ENCODE assay signal across 20 cellular contexts in the genomic region with DNA sequence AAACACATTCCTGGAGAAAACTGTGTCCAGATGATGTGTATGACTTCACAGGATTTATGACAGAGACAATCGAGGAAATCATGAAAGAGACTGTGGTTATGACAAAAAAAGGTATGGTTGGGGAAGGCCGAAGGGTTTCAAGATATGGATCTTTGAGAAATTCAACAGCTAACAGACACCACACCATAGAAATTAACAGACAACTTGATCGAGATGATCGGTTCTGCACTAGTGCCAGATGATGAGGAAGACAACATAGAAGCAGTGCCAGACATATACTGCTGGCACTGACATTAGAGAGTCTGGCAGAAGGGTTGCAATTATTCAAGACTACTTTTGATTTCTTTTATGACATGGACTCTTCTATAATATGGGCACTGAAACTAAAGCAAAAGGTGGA. TPM values are rescaled to one million over a fixed set of nuclear protein-coding genes. Genes with fewer than 3 reads are reported as not detected.
DNase-seq lines count a peak whose midpoint lies in the region; ATAC-seq and TF ChIP-seq lines count a peak whose summit lies in the region.
"Had no signal": no experiment of that assay in that cellular context is flagged by ENCODE, and none has a peak within 500 bp of the region (broad histone marks: within the 10 kb centered on the region; RNA-seq: fewer than 3 reads in every experiment).

No MANE protein-coding gene starts in this region.

- peaks cover 15% of the 10 kb centered on the region for H3K36me3 Mint-ChIP-seq in CD4-positive, CD25-positive, alpha-beta regulatory T cell
- H3K36me3 Mint-ChIP-seq in T-helper 17 cell (ENCODE audit: low read depth) (no peaks in the 10 kb centered on the region), chondrocyte (ENCODE audit: low read depth) (peaks cover 19% of the 10 kb centered on the region)
- H3K36me3 Mint-ChIP-seq in natural killer cell treated with Interleukin-12 subunit alpha and Interleukin-12 subunit beta and Interleukin-15 and Interleukin-18, amount 100 ng/mL, for 72 hours = peaks cover 30% of the 10 kb centered on the region

- POLR2A ChIA-PET in PC-9 (lab: Charles Lee; ENCODE audit: unreplicated experiment) = no interaction called here

- H3K79me2 ChIP-seq in PC-9 (ENCODE audit: low read depth) = peaks cover 53% of the 10 kb centered on the region

- no peaks in the 10 kb centered on the region for H3K4me1 ChIP-seq in CD4-positive, CD25-positive, alpha-beta regulatory T cell (ENCODE audit: control insufficient read depth, insufficient read depth, low read length, poor library complexity, severe bottlenecking)
- H3K4me1 ChIP-seq in PC-9 (replicated peaks; ENCODE audit: insufficient read depth) = no peaks in the 10 kb centered on the region

- no peak overlapping the region for H2AFZ ChIP-seq in PC-9

- H3K9me3 ChIP-seq in CD4-positive, CD25-positive, alpha-beta regulatory T cell (ENCODE audit: control insufficient read depth in 2 of 2, low read length in 2 of 2) = no peaks in the 10 kb centered on the region
- no peaks in the 10 kb centered on the region for H3K9me3 ChIP-seq in T-helper 17 cell (ENCODE audit: control insufficient read depth, low read length, poor library complexity, severe bottlenecking)
- H3K9me3 ChIP-seq in PC-9 (ENCODE audit: insufficient read depth, low read depth) = no peaks in the 10 kb centered on the region
- H3K9me3 ChIP-seq: BLaER1 treated with 17β-estradiol and CSF1 and Interleukin-3, amounts not matched to agents 10 nM and 100 nM had no signal

- H3K9me2 ChIP-seq in PC-9 (ENCODE audit: insufficient read depth) = no peaks in the 10 kb centered on the region; the same call in 1 of the 2 replicates

- no peak overlapping the region for H3K4me3 Mint-ChIP-seq in CD4-positive, CD25-positive, alpha-beta regulatory T cell
- no peak overlapping the region for H3K4me3 Mint-ChIP-seq in T-helper 17 cell
- no peak overlapping the region for H3K4me3 Mint-ChIP-seq in chondrocyte (ENCODE audit: unreplicated experiment)
- H3K4me3 Mint-ChIP-seq in natural killer cell treated with Interleukin-12 subunit alpha and Interleukin-12 subunit beta and Interleukin-15 and Interleukin-18, amount 100 ng/mL, for 72 hours = no peak overlapping the region
- H3K4me3 Mint-ChIP-seq: IgD-negative memory B cell had no signal

- H3K4me3 ChIP-seq in CD4-positive, CD25-positive, alpha-beta regulatory T cell (ENCODE audit: low read depth, low read length) = no peak overlapping the region
- H3K4me3 ChIP-seq in PC-9 = no peak overlapping the region
- H3K4me3 ChIP-seq: BLaER1 treated with 17β-estradiol and CSF1 and Interleukin-3, amounts not matched to agents 10 nM and 100 nM had no signal

- H4K20me1 ChIP-seq in PC-9 (ENCODE audit: insufficient read depth) = no peaks in the 10 kb centered on the region

- H3K36me3 ChIP-seq in CD4-positive, CD25-positive, alpha-beta regulatory T cell (ENCODE audit: control insufficient read depth, insufficient read depth, low read length) = peaks cover 10% of the 10 kb centered on the region
- peaks cover 5% of the 10 kb centered on the region; the same call in 1 of the 2 replicates for H3K36me3 ChIP-seq in PC-9 (ENCODE audit: low read depth)

- no peak for DNase-seq in CD4-positive, CD25-positive, alpha-beta regulatory T cell
- no peak for DNase-seq in T-helper 17 cell
- no peak for DNase-seq in chondrocyte (ENCODE audit: low spot score)
- DNase-seq in natural killer cell treated with Interleukin-12 subunit alpha and Interleukin-12 subunit beta and Interleukin-15 and Interleukin-18, amount 100 ng/mL, for 72 hours (ENCODE audit: low spot score) = no peak
- DNase-seq in PC-9 = no peak
- DNase-seq in NCI-H2227 (lab: John Stamatoyannopoulos, UW; ENCODE audit: unreplicated experiment) = no peak
- DNase-seq: ACHN; CD8-positive, alpha-beta memory T cell; H7; Karpas-422; NCI-H1105 treated with DMSO at 0.1 percent for 48 hours; NCI-H2029 treated with DMSO at 0.1 percent for 48 hours; NCI-H345; NCI-H524; NCI-H82; OCI-M1 had no signal

- H3K27ac Mint-ChIP-seq in CD4-positive, CD25-positive, alpha-beta regulatory T cell = peak overlapping the region in 2 of 3 donors; percentile 14 to 64
- H3K27ac Mint-ChIP-seq in T-helper 17 cell (peak overlapping the region; percentile 65), chondrocyte (ENCODE audit: unreplicated experiment) (peak overlapping the region; percentile 6)
- peak overlapping the region; percentile 19 to 40 for H3K27ac Mint-ChIP-seq in natural killer cell treated with Interleukin-12 subunit alpha and Interleukin-12 subunit beta and Interleukin-15 and Interleukin-18, amount 100 ng/mL, for 72 hours

- intact Hi-C loops in PC-9 (cut with micrococcal nuclease; ENCODE audit: unreplicated experiment) = no loop called here

- no peak overlapping the region for H3K4me2 ChIP-seq in PC-9
- H3K4me2 ChIP-seq: BLaER1 treated with 17β-estradiol and CSF1 and Interleukin-3, amounts not matched to agents 10 nM and 100 nM had no signal

- CTCF ChIA-PET in PC-9 (lab: Charles Lee) = no interaction called here

- no TSS peak for BruUV-seq in PC-9 (replicated peaks; lab: Mats Ljungman, UMichigan)

- no peaks in the 10 kb centered on the region for H3K27me3 Mint-ChIP-seq in CD4-positive, CD25-positive, alpha-beta regulatory T cell
- no peaks in the 10 kb centered on the region for H3K27me3 Mint-ChIP-seq in T-helper 17 cell
- no peaks in the 10 kb centered on the region for H3K27me3 Mint-ChIP-seq in chondrocyte (ENCODE audit: low read depth)
- no peaks in the 10 kb centered on the region for H3K27me3 Mint-ChIP-seq in natural killer cell treated with Interleukin-12 subunit alpha and Interleukin-12 subunit beta and Interleukin-15 and Interleukin-18, amount 100 ng/mL, for 72 hours
- H3K27me3 Mint-ChIP-seq: CD8-positive, alpha-beta memory T cell; IgD-negative memory B cell had no signal

- no peak overlapping the region for H3K27ac ChIP-seq in CD4-positive, CD25-positive, alpha-beta regulatory T cell (ENCODE audit: insufficient read depth, low read length, poor library complexity, severe bottlenecking)
- H3K27ac ChIP-seq in PC-9 = no peak overlapping the region
- H3K27ac ChIP-seq: BLaER1 treated with 17β-estradiol and CSF1 and Interleukin-3, amounts not matched to agents 10 nM and 100 nM had no signal

- H3F3A ChIP-seq in PC-9 (ENCODE audit: insufficient read depth, low read depth) = peaks cover 21% of the 10 kb centered on the region; the same call in 1 of the 2 replicates

- peaks cover 0 to 5% (median 0%) of the 10 kb centered on the region in 7 donors for H3K9me3 Mint-ChIP-seq in CD4-positive, CD25-positive, alpha-beta regulatory T cell
- peaks cover 2% of the 10 kb centered on the region for H3K9me3 Mint-ChIP-seq in chondrocyte (ENCODE audit: low read depth)
- H3K9me3 Mint-ChIP-seq in natural killer cell treated with Interleukin-12 subunit alpha and Interleukin-12 subunit beta and Interleukin-15 and Interleukin-18, amount 100 ng/mL, for 72 hours = no peaks in the 10 kb centered on the region
- H3K9me3 Mint-ChIP-seq: IgD-negative memory B cell had no signal

- peaks cover 16 to 38% (median 29%) of the 10 kb centered on the region in 4 donors for H3K4me1 Mint-ChIP-seq in CD4-positive, CD25-positive, alpha-beta regulatory T cell
- H3K4me1 Mint-ChIP-seq in T-helper 17 cell (peaks cover 15% of the 10 kb centered on the region), chondrocyte (ENCODE audit: low read depth) (peaks cover 10% of the 10 kb centered on the region)
- H3K4me1 Mint-ChIP-seq in natural killer cell treated with Interleukin-12 subunit alpha and Interleukin-12 subunit beta and Interleukin-15 and Interleukin-18, amount 100 ng/mL, for 72 hours (ENCODE audit: low read depth in 2 of 2) = peaks cover 30 to 42% of the 10 kb centered on the region in 2 donors

- no peak for TF ChIP-seq CTCF in chondrocyte (IDR thresholded peaks at IDR 0.05)
- TF ChIP-seq CTCF in PC-9 (conservative IDR thresholded peaks at IDR 0.05) = no peak

- ATAC-seq in CD4-positive, CD25-positive, alpha-beta regulatory T cell (ENCODE audit: low read depth in 2 of 2) = no peak
- no peak for ATAC-seq in T-helper 17 cell
- no peak for ATAC-seq in natural killer cell treated with Interleukin-12 subunit alpha and Interleukin-12 subunit beta and Interleukin-15 and Interleukin-18, amount 100 ng/mL, for 72 hours
- ATAC-seq in GM18867 (IDR thresholded peaks at IDR 0.05; ENCODE audit: unreplicated experiment) = no peak
- ATAC-seq: Right ventricle myocardium inferior had no signal

- no peaks in the 10 kb centered on the region for H3K27me3 ChIP-seq in CD4-positive, CD25-positive, alpha-beta regulatory T cell (ENCODE audit: control insufficient read depth, insufficient read depth, low read length)
- H3K27me3 ChIP-seq in PC-9 (ENCODE audit: insufficient read depth, low read depth) = no peaks in the 10 kb centered on the region
- H3K27me3 ChIP-seq: BLaER1 treated with 17β-estradiol and CSF1 and Interleukin-3, amounts not matched to agents 10 nM and 100 nM had no signal

RNA-seq across cellular contexts. Expression of gene KCNRG, which starts 37.2 kb away (rescaled TPM):
- total RNA-seq in CD4-positive, CD25-positive, alpha-beta regulatory T cell = 0.47 TPM
- under 1 TPM; 0.15 to 0.89 (median 0.50) TPM for polyA plus RNA-seq in CD4-positive, CD25-positive, alpha-beta regulatory T cell
- total RNA-seq in T-helper 17 cell = under 1 TPM; 0.60 to 0.91 TPM
- 0.22 to 0.59 TPM (median 0.36 TPM) in 3 replicates for total RNA-seq in chondrocyte
- under 1 TPM in 1 of 2 donors, not detected in 1; 0.67 TPM for total RNA-seq in natural killer cell treated with Interleukin-12 subunit alpha and Interleukin-12 subunit beta and Interleukin-15 and Interleukin-18, amount 100 ng/mL, for 72 hours
- total RNA-seq in PC-9 (2021) = 0.41 TPM in 1 of 2 replicates, not detected in the other

RNA-seq across cellular contexts. Expression of gene TRIM13, which starts 55.6 kb away (rescaled TPM):
- 23.8 TPM for total RNA-seq in CD4-positive, CD25-positive, alpha-beta regulatory T cell
- polyA plus RNA-seq in CD4-positive, CD25-positive, alpha-beta regulatory T cell = 10 to 100 TPM; 10.2 to 22.5 (median 13.4) TPM
- total RNA-seq in T-helper 17 cell (10 to 100 TPM; 18.5 to 27.5 TPM), chondrocyte (24.4 to 30.8 TPM (median 27.7 TPM) in 3 replicates), PC-9 (2021) (13.4 and 15.1 TPM in 2 replicates)
- 10 to 100 TPM; 13.8 to 15.9 TPM for total RNA-seq in natural killer cell treated with Interleukin-12 subunit alpha and Interleukin-12 subunit beta and Interleukin-15 and Interleukin-18, amount 100 ng/mL, for 72 hours

Comparison
In these comparisons a context has a peak if more than half of its experiments do, and no peak if none do; other contexts are left out.
1. H3K27ac Mint-ChIP-seq: peak in every context shown above with its lines; median percentile 65 in T-helper 17 cell; 39 in CD4-positive, CD25-positive, alpha-beta regulatory T cell; 30 in natural killer cell treated with Interleukin-12 subunit alpha and Interleukin-12 subunit beta and Interleukin-15 and Interleukin-18, amount 100 ng/mL, for 72 hours; 6 in chondrocyte.